26 cellular contexts compared by ENCODE assay signal in genomic region chr9:122251351-122251750, GRCh38. TPM values are rescaled to one million over a fixed set of nuclear protein-coding genes. Genes with fewer than 3 reads are reported as not detected.
"Had no signal": no experiment of that assay in that cellular context is flagged by ENCODE, and none has a peak within 500 bp of the region (broad histone marks: within the 10 kb centered on the region; RNA-seq: fewer than 3 reads in every experiment).

No MANE protein-coding gene starts in this region.

- H3K27ac Mint-ChIP-seq: activated CD4-positive, alpha-beta memory T cell treated with anti-CD3 and anti-CD28 coated beads for 36 hours; activated naive CD4-positive, alpha-beta T cell treated with anti-CD3 and anti-CD28 coated beads, Interleukin-2, amount 50 U/mL, for 24 hours; brain; nephron progenitor cell; stimulated activated memory B cell treated with anti-CD40 and anti-IgM and Interleukin-4, amounts not matched to agents 10 μg/mL and 1 μg/mL and 100 μg/mL, for 72 hours; T-helper 17 cell; type B pancreatic cell had no signal

- H3K4me3 Mint-ChIP-seq: activated CD4-positive, alpha-beta memory T cell treated with anti-CD3 and anti-CD28 coated beads for 36 hours; activated naive CD4-positive, alpha-beta T cell treated with anti-CD3 and anti-CD28 coated beads, Interleukin-2, amount 50 U/mL, for 24 hours; brain; immature natural killer cell; nephron progenitor cell; stimulated activated memory B cell treated with anti-CD40 and anti-IgM and Interleukin-4, amounts not matched to agents 10 μg/mL and 1 μg/mL and 100 μg/mL, for 72 hours; T-helper 17 cell; type B pancreatic cell had no signal

- DNase-seq: activated CD4-positive, alpha-beta memory T cell treated with anti-CD3 and anti-CD28 coated beads for 36 hours; activated CD4-positive, alpha-beta T cell treated with anti-CD3 and anti-CD28 coated beads for 48 hours; activated CD4-positive, CD25-positive, alpha-beta regulatory T cell; activated effector memory CD4-positive, alpha-beta T cell treated with anti-CD3 and anti-CD28 coated beads, Interleukin-2, amount 50 U/mL, for 16 hours; aorta; central memory CD4-positive, alpha-beta T cell; colonic mucosa; glutamatergic neuron; immature natural killer cell; left lung; nephron progenitor cell; small intestine; stomach; SW 1271; T-helper 17 cell had no signal

- H3K27me3 Mint-ChIP-seq: activated CD4-positive, alpha-beta memory T cell treated with anti-CD3 and anti-CD28 coated beads for 36 hours; activated naive CD4-positive, alpha-beta T cell treated with anti-CD3 and anti-CD28 coated beads, Interleukin-2, amount 50 U/mL, for 24 hours; brain; stimulated activated memory B cell treated with anti-CD40 and anti-IgM and Interleukin-4, amounts not matched to agents 10 μg/mL and 1 μg/mL and 100 μg/mL, for 72 hours; T-helper 17 cell; type B pancreatic cell had no signal

- H3K9me3 ChIP-seq: colonic mucosa, left lung, stomach, thoracic aorta, vagina had no signal

- H3K27me3 ChIP-seq: colonic mucosa, hepatocyte, left lung, stomach, vagina had no signal

- H3K4me1 Mint-ChIP-seq: stimulated activated memory B cell treated with anti-CD40 and anti-IgM and Interleukin-4, amounts not matched to agents 10 μg/mL and 1 μg/mL and 100 μg/mL, for 72 hours had no signal

- ATAC-seq: left lung; sciatic nerve; stimulated activated memory B cell treated with anti-CD40 and anti-IgM and Interleukin-4, amounts not matched to agents 10 μg/mL and 1 μg/mL and 100 μg/mL, for 72 hours; T-helper 17 cell had no signal

- H3K4me3 ChIP-seq: colonic mucosa, hepatocyte, left lung, lung, stomach, thoracic aorta, vagina had no signal

- H3K4me1 ChIP-seq: colonic mucosa, parathyroid adenoma, vagina had no signal

- H3K27ac ChIP-seq: colonic mucosa, hepatocyte, left lung, parathyroid adenoma, stomach, thoracic aorta, vagina had no signal

- H3K9me3 Mint-ChIP-seq: activated CD4-positive, alpha-beta memory T cell treated with anti-CD3 and anti-CD28 coated beads for 36 hours; activated naive CD4-positive, alpha-beta T cell treated with anti-CD3 and anti-CD28 coated beads, Interleukin-2, amount 50 U/mL, for 24 hours; brain; immature natural killer cell; nephron progenitor cell; stimulated activated memory B cell treated with anti-CD40 and anti-IgM and Interleukin-4, amounts not matched to agents 10 μg/mL and 1 μg/mL and 100 μg/mL, for 72 hours; type B pancreatic cell had no signal

RNA-seq across cellular contexts. Expression of gene LHX6, which starts 22.6 kb away (rescaled TPM):
- total RNA-seq: activated CD4-positive, alpha-beta memory T cell treated with anti-CD3 and anti-CD28 coated beads for 36 hours; fibroblast of villous mesenchyme; T-helper 17 cell had no signal
